In the genomic region with DNA sequence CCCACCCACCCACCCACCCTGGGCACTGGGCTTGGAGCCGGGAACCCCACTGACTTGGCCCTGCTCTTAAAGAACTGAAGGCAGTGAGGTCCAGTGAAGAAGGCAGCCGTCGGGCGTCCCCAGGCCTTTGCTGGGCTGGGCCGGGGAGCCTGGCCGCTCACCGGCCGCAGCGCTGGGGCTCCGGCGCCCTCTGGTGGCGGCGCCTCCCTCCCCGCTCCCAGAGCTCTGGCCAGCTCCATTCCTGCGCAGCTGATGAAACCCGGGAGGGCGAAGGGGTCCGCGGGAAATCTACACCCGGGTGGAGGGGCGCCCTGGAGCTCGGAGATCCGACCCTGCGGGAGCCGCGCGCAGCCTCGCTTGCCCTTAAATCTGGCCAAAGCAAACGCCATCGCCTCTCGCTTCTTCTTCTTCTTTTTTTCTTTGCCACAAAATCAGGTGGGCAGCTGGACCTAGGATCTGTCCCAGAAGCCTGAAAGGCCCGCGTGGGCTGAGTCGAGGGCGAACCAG, we compare ENCODE assay signal across 8 cellular contexts. TPM values are rescaled to one million over a fixed set of nuclear protein-coding genes. Genes with fewer than 3 reads are reported as not detected.
DNase-seq lines count a peak whose midpoint lies in the region; ATAC-seq and TF ChIP-seq lines count a peak whose summit lies in the region.

No MANE protein-coding gene starts in this region.

- DNase-seq in AG04449 (ENCODE audit: low read depth, low spot score): no peak
- DNase-seq in GM04504 (ENCODE audit: low read depth): peak; percentile 52
- DNase-seq in WTC11 (ENCODE audit: low spot score): peak; percentile 78
- DNase-seq in esophagus muscularis mucosa (ENCODE audit: extremely low spot score): no peak
- DNase-seq in myocyte (ENCODE audit: low read depth): peak; percentile 66
- DNase-seq in uterus: peak; percentile 68 to 78

- peaks cover 4 to 49% (median 44%) of the 10 kb centered on the region in 4 donors for H3K4me1 ChIP-seq in esophagus muscularis mucosa
- peaks cover 0 to 10% of the 10 kb centered on the region in 2 donors for H3K4me1 ChIP-seq in uterus

- H3K36me3 ChIP-seq in esophagus muscularis mucosa: no peaks in the 10 kb centered on the region
- H3K36me3 ChIP-seq in uterus: no peaks in the 10 kb centered on the region

- H3K9me3 ChIP-seq in esophagus muscularis mucosa (no peaks in the 10 kb centered on the region), uterus (no peaks in the 10 kb centered on the region)

- ATAC-seq in HG03159 (IDR thresholded peaks at IDR 0.05; ENCODE audit: unreplicated experiment) (peak; percentile 61), WTC11 (peak; percentile 46), GM18511 (IDR thresholded peaks at IDR 0.05; ENCODE audit: unreplicated experiment) (no peak)

- H3K4me1 Mint-ChIP-seq in WTC11: peaks cover 28% of the 10 kb centered on the region

- POLR2A ChIA-PET in AG04449 (lab: Yijun Ruan, JAX) (interaction anchor here (0.6 to 1.6 kb wide), 2 partner anchors 200 to 696 kb away, joined by 3 to 5 read pairs; no protein-coding TSS in a partner anchor), WTC11 (lab: Charles Lee) (interaction anchor here (1.4 to 1.6 kb wide), 2 partner anchors 11 to 16 kb away, joined by 3 to 5 read pairs; no protein-coding TSS in a partner anchor)

- peak overlapping the region; percentile 41; the same call in 1 of the 2 replicates for H3K4me3 Mint-ChIP-seq in WTC11

- H3K36me3 Mint-ChIP-seq in WTC11: no peaks in the 10 kb centered on the region

- CTCF ChIA-PET in AG04449 (lab: Yijun Ruan, JAX) (interaction anchor here (0.6 to 7.9 kb wide), 40 partner anchors 9 to 793 kb away, joined by 3 to 106 read pairs (median 4); no protein-coding TSS in a partner anchor), WTC11 (lab: Charles Lee) (interaction anchor here (0.7 to 3.1 kb wide), 38 partner anchors 9 to 703 kb away, joined by 3 to 52 read pairs (median 5); no protein-coding TSS in a partner anchor)

- WGBS in esophagus muscularis mucosa: 8% methylated on average over 9 of the region's 35 CpGs

- TF ChIP-seq EP300 in esophagus muscularis mucosa (IDR thresholded peaks at IDR 0.05): no peak

- no peak overlapping the region for H3K27ac Mint-ChIP-seq in WTC11

- H3K27ac ChIP-seq in esophagus muscularis mucosa (replicated peaks in 1 of 4) (peak overlapping the region in 1 of 4 donors; percentile 78), uterus (peak overlapping the region; percentile 85 to 88)

- intact Hi-C loops in esophagus muscularis mucosa (cut with DNase I) (loop anchor here (1.0 to 5.0 kb wide), 3 partner anchors 476 to 715 kb away; no protein-coding TSS in a partner anchor), uterus (cut with DNase I; ENCODE audit: low total_unique reads) (loop anchor here (10.0 kb wide), 2 partner anchors 468 to 712 kb away; no protein-coding TSS in a partner anchor)

- TF ChIP-seq POLR2A in esophagus muscularis mucosa (IDR thresholded peaks at IDR 0.05; ENCODE audit: low read depth) (no peak), uterus (IDR thresholded peaks at IDR 0.05) (peak in 1 of 2 donors; percentile 21)

- H3K27me3 Mint-ChIP-seq in WTC11 (ENCODE audit: low read depth): peaks cover 25% of the 10 kb centered on the region

- no peaks in the 10 kb centered on the region for H3K9me3 Mint-ChIP-seq in WTC11

- peak; percentile 88 for TF ChIP-seq CTCF in AG04449 (IDR thresholded peaks at IDR 0.05; ENCODE audit: insufficient read depth, low read length, missing control alignments)
- TF ChIP-seq CTCF in WTC11 (IDR thresholded peaks at IDR 0.05): peak; percentile 68
- TF ChIP-seq CTCF in esophagus muscularis mucosa (IDR thresholded peaks at IDR 0.05): peak; percentile 77 to 92 (median 85)
- peak; percentile 90 to 97 (median 94) for TF ChIP-seq CTCF in uterus (IDR thresholded peaks at IDR 0.05)

- peak overlapping the region; percentile 42 for H3K4me3 ChIP-seq in AG04449 (ENCODE audit: low read depth, low read length)
- H3K4me3 ChIP-seq in esophagus muscularis mucosa: peak overlapping the region in 1 of 4 donors; percentile 17
- H3K4me3 ChIP-seq in uterus: peak overlapping the region in 1 of 2 donors; percentile 5

- H3K27me3 ChIP-seq in esophagus muscularis mucosa (peaks cover 0 to 44% (median 2%) of the 10 kb centered on the region in 4 donors), uterus (no peaks in the 10 kb centered on the region)

TF ChIP-seq in WTC11, 78 proteins besides CTCF, POLR2A, EP300 and RAD21:
- TF ChIP-seq, protein P1, sequence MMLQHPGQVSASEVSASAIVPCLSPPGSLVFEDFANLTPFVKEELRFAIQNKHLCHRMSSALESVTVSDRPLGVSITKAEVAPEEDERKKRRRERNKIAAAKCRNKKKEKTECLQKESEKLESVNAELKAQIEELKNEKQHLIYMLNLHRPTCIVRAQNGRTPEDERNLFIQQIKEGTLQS (CRISPR knock-in tag; conservative IDR thresholded peaks at IDR 0.05): no peak
- TF ChIP-seq ETV6 (CRISPR knock-in tag; IDR thresholded peaks at IDR 0.05) (peak; percentile 11; the same call in 1 of the 2 replicates), ZNF423 (CRISPR knock-in tag; IDR thresholded peaks at IDR 0.05) (peak; percentile 63; the same call in 1 of the 2 replicates), GABPB1 (CRISPR knock-in tag; IDR thresholded peaks at IDR 0.05) (peak; percentile 90)
- TF ChIP-seq, protein P2, sequence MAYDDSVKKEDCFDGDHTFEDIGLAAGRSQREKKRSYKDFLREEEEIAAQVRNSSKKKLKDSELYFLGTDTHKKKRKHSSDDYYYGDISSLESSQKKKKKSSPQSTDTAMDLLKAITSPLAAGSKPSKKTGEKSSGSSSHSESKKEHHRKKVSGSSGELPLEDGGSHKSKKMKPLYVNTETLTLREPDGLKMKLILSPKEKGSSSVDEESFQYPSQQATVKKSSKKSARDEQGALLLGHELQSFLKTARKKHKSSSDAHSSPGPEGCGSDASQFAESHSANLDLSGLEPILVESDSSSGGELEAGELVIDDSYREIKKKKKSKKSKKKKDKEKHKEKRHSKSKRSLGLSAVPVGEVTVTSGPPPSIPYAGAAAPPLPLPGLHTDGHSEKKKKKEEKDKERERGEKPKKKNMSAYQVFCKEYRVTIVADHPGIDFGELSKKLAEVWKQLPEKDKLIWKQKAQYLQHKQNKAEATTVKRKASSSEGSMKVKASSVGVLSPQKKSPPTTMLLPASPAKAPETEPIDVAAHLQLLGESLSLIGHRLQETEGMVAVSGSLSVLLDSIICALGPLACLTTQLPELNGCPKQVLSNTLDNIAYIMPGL (CRISPR knock-in tag; IDR thresholded peaks at IDR 0.05): peak; percentile 33; the same call in 1 of the 2 replicates
- TF ChIP-seq, protein P3, sequence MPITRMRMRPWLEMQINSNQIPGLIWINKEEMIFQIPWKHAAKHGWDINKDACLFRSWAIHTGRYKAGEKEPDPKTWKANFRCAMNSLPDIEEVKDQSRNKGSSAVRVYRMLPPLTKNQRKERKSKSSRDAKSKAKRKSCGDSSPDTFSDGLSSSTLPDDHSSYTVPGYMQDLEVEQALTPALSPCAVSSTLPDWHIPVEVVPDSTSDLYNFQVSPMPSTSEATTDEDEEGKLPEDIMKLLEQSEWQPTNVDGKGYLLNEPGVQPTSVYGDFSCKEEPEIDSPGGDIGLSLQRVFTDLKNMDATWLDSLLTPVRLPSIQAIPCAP (CRISPR knock-in tag; IDR thresholded peaks at IDR 0.05): no peak
- TF ChIP-seq, protein P4, sequence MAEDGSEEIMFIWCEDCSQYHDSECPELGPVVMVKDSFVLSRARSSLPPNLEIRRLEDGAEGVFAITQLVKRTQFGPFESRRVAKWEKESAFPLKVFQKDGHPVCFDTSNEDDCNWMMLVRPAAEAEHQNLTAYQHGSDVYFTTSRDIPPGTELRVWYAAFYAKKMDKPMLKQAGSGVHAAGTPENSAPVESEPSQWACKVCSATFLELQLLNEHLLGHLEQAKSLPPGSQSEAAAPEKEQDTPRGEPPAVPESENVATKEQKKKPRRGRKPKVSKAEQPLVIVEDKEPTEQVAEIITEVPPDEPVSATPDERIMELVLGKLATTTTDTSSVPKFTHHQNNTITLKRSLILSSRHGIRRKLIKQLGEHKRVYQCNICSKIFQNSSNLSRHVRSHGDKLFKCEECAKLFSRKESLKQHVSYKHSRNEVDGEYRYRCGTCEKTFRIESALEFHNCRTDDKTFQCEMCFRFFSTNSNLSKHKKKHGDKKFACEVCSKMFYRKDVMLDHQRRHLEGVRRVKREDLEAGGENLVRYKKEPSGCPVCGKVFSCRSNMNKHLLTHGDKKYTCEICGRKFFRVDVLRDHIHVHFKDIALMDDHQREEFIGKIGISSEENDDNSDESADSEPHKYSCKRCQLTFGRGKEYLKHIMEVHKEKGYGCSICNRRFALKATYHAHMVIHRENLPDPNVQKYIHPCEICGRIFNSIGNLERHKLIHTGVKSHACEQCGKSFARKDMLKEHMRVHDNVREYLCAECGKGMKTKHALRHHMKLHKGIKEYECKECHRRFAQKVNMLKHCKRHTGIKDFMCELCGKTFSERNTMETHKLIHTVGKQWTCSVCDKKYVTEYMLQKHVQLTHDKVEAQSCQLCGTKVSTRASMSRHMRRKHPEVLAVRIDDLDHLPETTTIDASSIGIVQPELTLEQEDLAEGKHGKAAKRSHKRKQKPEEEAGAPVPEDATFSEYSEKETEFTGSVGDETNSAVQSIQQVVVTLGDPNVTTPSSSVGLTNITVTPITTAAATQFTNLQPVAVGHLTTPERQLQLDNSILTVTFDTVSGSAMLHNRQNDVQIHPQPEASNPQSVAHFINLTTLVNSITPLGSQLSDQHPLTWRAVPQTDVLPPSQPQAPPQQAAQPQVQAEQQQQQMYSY (CRISPR knock-in tag; IDR thresholded peaks at IDR 0.05): 0 out of 2 replicates have a peak, but pooled peaks have one; percentile 11
- TF ChIP-seq, protein P5, sequence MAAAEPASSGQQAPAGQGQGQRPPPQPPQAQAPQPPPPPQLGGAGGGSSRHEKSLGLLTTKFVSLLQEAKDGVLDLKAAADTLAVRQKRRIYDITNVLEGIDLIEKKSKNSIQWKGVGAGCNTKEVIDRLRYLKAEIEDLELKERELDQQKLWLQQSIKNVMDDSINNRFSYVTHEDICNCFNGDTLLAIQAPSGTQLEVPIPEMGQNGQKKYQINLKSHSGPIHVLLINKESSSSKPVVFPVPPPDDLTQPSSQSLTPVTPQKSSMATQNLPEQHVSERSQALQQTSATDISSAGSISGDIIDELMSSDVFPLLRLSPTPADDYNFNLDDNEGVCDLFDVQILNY (CRISPR knock-in tag; IDR thresholded peaks at IDR 0.05): peak; percentile 75; the same call in 1 of the 2 replicates

RNA-seq across cellular contexts. Expression of a gene that starts 1.7 kb away (rescaled TPM):
- total RNA-seq in WTC11 (2021): 52.4 to 64.3 TPM (median 59.6 TPM) in 3 replicates
- total RNA-seq in esophagus muscularis mucosa: 10 to 100 TPM; 47.9 to 88.8 (median 51.8) TPM
- total RNA-seq in myocyte: 8.1 and 9.1 TPM in 2 replicates
- polyA plus RNA-seq in myocyte (2012): 7.8 TPM
- total RNA-seq in uterus: 100 to 1,000 TPM in 2 of 4 donors, 10 to 100 TPM in 2; 44.8 to 146 (median 97.5) TPM

Comparison
In these comparisons a context has a peak if more than half of its experiments do, and no peak if none do; other contexts are left out.
1. DNase-seq: peak in GM04504 (single experiment), WTC11 (single experiment), myocyte (single experiment) and uterus (2 of 2); none in AG04449 (single experiment) and esophagus muscularis mucosa (single experiment).
2. Peak in every context shown above with its lines, with median percentiles within 50 percentile points of each other: CTCF ChIP-seq.